In the genomic region with DNA sequence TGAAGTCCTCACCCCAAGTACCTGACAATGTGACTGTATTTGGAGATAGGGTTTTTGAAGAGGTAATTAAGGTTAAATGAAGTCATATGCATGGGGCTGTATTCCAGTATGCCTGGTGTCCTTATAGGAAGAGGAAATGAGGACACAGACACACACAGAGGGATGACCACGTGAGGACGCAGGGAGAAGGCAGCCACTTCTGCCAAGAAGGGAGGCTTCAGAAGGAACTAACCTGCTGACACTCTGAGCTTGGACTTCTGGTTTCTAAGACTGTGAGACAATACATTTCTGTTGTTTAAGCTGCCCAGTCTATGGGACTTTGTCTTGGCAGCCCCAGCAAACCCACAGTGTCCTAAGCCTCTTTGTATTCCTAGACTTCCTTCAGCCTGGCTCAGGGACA, we compare ENCODE assay signal across 15 cellular contexts. TPM values are rescaled to one million over a fixed set of nuclear protein-coding genes. Genes with fewer than 3 reads are reported as not detected.
DNase-seq lines count a peak whose midpoint lies in the region; ATAC-seq and TF ChIP-seq lines count a peak whose summit lies in the region.
"Had no signal": no experiment of that assay in that cellular context is flagged by ENCODE, and none has a peak within 500 bp of the region (broad histone marks: within the 10 kb centered on the region; RNA-seq: fewer than 3 reads in every experiment).

No MANE protein-coding gene starts in this region.

- WGBS in heart right ventricle, 2 donors: 61 to 76% methylated on average over 2 of the region's 2 CpGs

- H3K4me3 ChIP-seq in heart right ventricle (no peak overlapping the region), upper lobe of right lung (no peak overlapping the region)
- H3K4me3 ChIP-seq: HAP-1 had no signal

- TF ChIP-seq CTCF in heart right ventricle (IDR thresholded peaks at IDR 0.05): no peak
- no peak for TF ChIP-seq CTCF in upper lobe of right lung (IDR thresholded peaks at IDR 0.05)

- intact Hi-C loops in heart right ventricle (cut with DNase I) (loop anchor here in 3 of 10 donors (2.0 to 10.0 kb wide), 3 partner anchors 30 to 90 kb away; a partner anchor contains a TSS), cardiac septum (cut with DNase I) (no loop called here), upper lobe of right lung (cut with DNase I) (no loop called here)

- peak in 3 of 8 donors; percentile 15 to 23 (median 16) for ATAC-seq in heart right ventricle
- ATAC-seq in upper lobe of right lung: peak; percentile 64
- no peak for ATAC-seq in HG03520 (IDR thresholded peaks at IDR 0.05; ENCODE audit: unreplicated experiment)
- no peak for ATAC-seq in GM21515 (IDR thresholded peaks at IDR 0.05; ENCODE audit: unreplicated experiment)
- ATAC-seq: stimulated activated naive CD8-positive, alpha-beta T cell treated with anti-CD3 and anti-CD28 coated beads, Interleukin-15, Interleukin-2, amounts not matched to agents 100 U/mL and 50 U/mL, for 24 hours had no signal

- H3K27me3 ChIP-seq in heart right ventricle (no peaks in the 10 kb centered on the region), upper lobe of right lung (no peaks in the 10 kb centered on the region)

- H3K36me3 ChIP-seq in heart right ventricle (no peaks in the 10 kb centered on the region), upper lobe of right lung (no peaks in the 10 kb centered on the region)
- H3K36me3 ChIP-seq: HAP-1 had no signal

- peak overlapping the region in 6 of 10 donors; percentile 4 to 84 (median 27) for H3K27ac ChIP-seq in heart right ventricle
- peak overlapping the region; percentile 75 for H3K27ac ChIP-seq in caudate nucleus (ENCODE audit: low read depth, low read length)
- no peak overlapping the region for H3K27ac ChIP-seq in upper lobe of right lung
- H3K27ac ChIP-seq: KMS-11 had no signal

- H3K9me3 ChIP-seq in heart right ventricle (no peaks in the 10 kb centered on the region), upper lobe of right lung (no peaks in the 10 kb centered on the region)
- H3K9me3 ChIP-seq: HAP-1 had no signal

- peaks cover 11 to 65% (median 36%) of the 10 kb centered on the region in 9 donors for H3K4me1 ChIP-seq in heart right ventricle
- peaks cover 31% of the 10 kb centered on the region for H3K4me1 ChIP-seq in upper lobe of right lung
- H3K4me1 ChIP-seq: HAP-1 had no signal

- DNase-seq in heart right ventricle (no peak), cardiac septum (ENCODE audit: low spot score) (no peak), caudate nucleus (lab: John Stamatoyannopoulos, UW) (no peak), mesenteric fat pad (ENCODE audit: low spot score) (peak; percentile 43), upper lobe of right lung (no peak), NCI-H446 (lab: John Stamatoyannopoulos, UW) (no peak)
- DNase-seq: ACHN; activated CD4-positive, alpha-beta T cell treated with anti-CD3 and anti-CD28 coated beads, Interleukin-2, amount 10 ng/mL, durations not matched to agents 7 days and 5 days; activated gamma-delta T cell; NCI-H1105 treated with DMSO at 0.1 percent for 48 hours; stimulated activated naive CD8-positive, alpha-beta T cell treated with anti-CD3 and anti-CD28 coated beads, Interleukin-15, Interleukin-2, amounts not matched to agents 100 U/mL and 50 U/mL, for 24 hours had no signal

RNA-seq across cellular contexts. Expression of a gene that starts 3.0 kb away (rescaled TPM):
- total RNA-seq in heart right ventricle (10 to 100 TPM in 2 of 10 donors, 1 to 10 TPM in 8; 3.2 to 10.9 (median 5.8) TPM), cardiac septum (5.5 TPM), mesenteric fat pad (5.5 TPM), upper lobe of right lung (19.0 TPM)
- polyA plus RNA-seq in heart right ventricle: 1 to 10 TPM; 3.1 to 3.8 TPM
